17 cellular contexts compared by ENCODE assay signal in genomic region chr4:16415751-16416150, GRCh38.
DNase-seq lines count a peak whose midpoint lies in the region; ATAC-seq and TF ChIP-seq lines count a peak whose summit lies in the region.
"Had no signal": no experiment of that assay in that cellular context is flagged by ENCODE, and none has a peak within 500 bp of the region (broad histone marks: within the 10 kb centered on the region; RNA-seq: fewer than 3 reads in every experiment).

No MANE protein-coding gene starts in this region.

- DNase-seq in left kidney (ENCODE audit: low read depth, low spot score) (peak; percentile 85), renal cortical epithelial cell (ENCODE audit: low read depth) (peak; percentile 53), KBM-7 (no peak)
- DNase-seq: CD4-positive, CD25-positive, alpha-beta regulatory T cell; CD8-positive, alpha-beta T cell; DMS 273 treated with DMSO at 0.1 percent for 48 hours; DMS79; EL; GDM1; H9 had no signal

- no peak overlapping the region for H3K4me3 Mint-ChIP-seq in activated T-helper 17 cell treated with anti-CD3 and anti-CD28 coated beads, Interleukin-2, amount 50 U/mL, for 72 hours
- H3K4me3 Mint-ChIP-seq: B cell; CD4-positive, CD25-positive, alpha-beta regulatory T cell; CD8-positive, alpha-beta T cell; GM23338; H9 had no signal

- in situ Hi-C loops in KBM-7 (cut with MboI; ENCODE audit: low pct_unique_long_range_greater_than_20kb, low sequenced_read_pairs): no loop called here

- no peak for TF ChIP-seq RAD21 in Ishikawa (IDR thresholded peaks at IDR 0.05; ENCODE audit: low read depth)

- peaks cover 4% of the 10 kb centered on the region for H3K9me3 Mint-ChIP-seq in activated T-helper 17 cell treated with anti-CD3 and anti-CD28 coated beads, Interleukin-2, amount 50 U/mL, for 72 hours
- H3K9me3 Mint-ChIP-seq: CD8-positive, alpha-beta T cell had no signal

- ATAC-seq in GM19467 (IDR thresholded peaks at IDR 0.05; ENCODE audit: unreplicated experiment): no peak
- no peak for ATAC-seq in activated T-helper 17 cell treated with anti-CD3 and anti-CD28 coated beads, Interleukin-2, amount 50 U/mL, for 72 hours (replicated peaks)
- ATAC-seq: CD8-positive, alpha-beta T cell; GM12878; GM23338; HCT116 had no signal

- TF ChIP-seq EP300 in Ishikawa (IDR thresholded peaks at IDR 0.05; ENCODE audit: borderline replicate concordance): no peak

- no peak overlapping the region for H3K27ac Mint-ChIP-seq in activated T-helper 17 cell treated with anti-CD3 and anti-CD28 coated beads, Interleukin-2, amount 50 U/mL, for 72 hours
- H3K27ac Mint-ChIP-seq: B cell; CD4-positive, CD25-positive, alpha-beta regulatory T cell; CD8-positive, alpha-beta T cell; GM23338; H9 had no signal

- no peaks in the 10 kb centered on the region for H3K4me1 Mint-ChIP-seq in activated T-helper 17 cell treated with anti-CD3 and anti-CD28 coated beads, Interleukin-2, amount 50 U/mL, for 72 hours

- peaks cover 3% of the 10 kb centered on the region for H3K27me3 Mint-ChIP-seq in activated T-helper 17 cell treated with anti-CD3 and anti-CD28 coated beads, Interleukin-2, amount 50 U/mL, for 72 hours
- H3K27me3 Mint-ChIP-seq: B cell had no signal

- no peaks in the 10 kb centered on the region for H3K36me3 Mint-ChIP-seq in activated T-helper 17 cell treated with anti-CD3 and anti-CD28 coated beads, Interleukin-2, amount 50 U/mL, for 72 hours (ENCODE audit: low read depth)
- H3K36me3 Mint-ChIP-seq: CD4-positive, CD25-positive, alpha-beta regulatory T cell; CD8-positive, alpha-beta T cell had no signal

TF ChIP-seq in Ishikawa, 13 proteins besides CTCF, POLR2A, EP300 and RAD21:
- TF ChIP-seq REST (IDR thresholded peaks at IDR 0.05; ENCODE audit: low read depth): peak; percentile 40; the same call in 1 of the 2 replicates
- no peak for TF ChIP-seq USF1 (IDR thresholded peaks at IDR 0.05)
